Comparison of ENCODE assay signal across 8 cellular contexts in genomic region chr11:96215094-96215782, GRCh38.
DNase-seq lines count a peak whose midpoint lies in the region; ATAC-seq, FAIRE-seq and TF ChIP-seq lines count a peak whose summit lies in the region.

No MANE protein-coding gene starts in this region.

- H2AFZ ChIP-seq in OCI-LY3 (ENCODE audit: low read depth, low read length): peak overlapping the region; percentile 62; the same call in 1 of the 2 replicates

- H3K27ac Mint-ChIP-seq in dendritic cell treated with granulocyte-macrophage colony-stimulating factor and Interleukin-4, amounts not matched to agents 40 ng/mL and 50 ng/mL, for 4 days: peak overlapping the region; percentile 78
- peak overlapping the region; percentile 64 to 82 (median 79) for H3K27ac Mint-ChIP-seq in nephron

- H3K9ac ChIP-seq in OCI-LY3 (ENCODE audit: low read length): peak overlapping the region; percentile 63

- no peak for FAIRE-seq in HTR-8/SVneo (lab: Jason Lieb, UNC)

- H3K4me2 ChIP-seq in OCI-LY3 (ENCODE audit: low read length): peak overlapping the region; percentile 80

- no peaks in the 10 kb centered on the region for H3K36me3 Mint-ChIP-seq in dendritic cell treated with granulocyte-macrophage colony-stimulating factor and Interleukin-4, amounts not matched to agents 40 ng/mL and 50 ng/mL, for 4 days (ENCODE audit: low read depth)
- no peaks in the 10 kb centered on the region for H3K36me3 Mint-ChIP-seq in nephron (ENCODE audit: low read depth)

- no peak for TF ChIP-seq CTCF in OCI-LY3 (IDR thresholded peaks at IDR 0.05; ENCODE audit: low read depth, low read length)
- no peak for TF ChIP-seq CTCF in nephron (IDR thresholded peaks at IDR 0.05; ENCODE audit: unreplicated experiment in 3 of 3)

- peak; percentile 83 for ATAC-seq in HG02678 (IDR thresholded peaks at IDR 0.05; ENCODE audit: unreplicated experiment)

- H3K4me1 ChIP-seq in OCI-LY3 (ENCODE audit: low read length): peaks cover 43% of the 10 kb centered on the region

- no peaks in the 10 kb centered on the region; the same call in 1 of the 2 replicates for H3K9me3 ChIP-seq in OCI-LY3 (ENCODE audit: insufficient read depth, low read length)

- peak overlapping the region; percentile 48 for H3K4me3 ChIP-seq in OCI-LY3 (ENCODE audit: low read length)

- H3K36me3 ChIP-seq in OCI-LY3 (replicated peaks; ENCODE audit: low read depth, low read length): no peaks in the 10 kb centered on the region

- H3K4me3 Mint-ChIP-seq in dendritic cell treated with granulocyte-macrophage colony-stimulating factor and Interleukin-4, amounts not matched to agents 40 ng/mL and 50 ng/mL, for 4 days: peak overlapping the region; percentile 9
- no peak overlapping the region for H3K4me3 Mint-ChIP-seq in nephron

- intact Hi-C loops in dendritic cell treated with granulocyte-macrophage colony-stimulating factor and Interleukin-4, amounts not matched to agents 40 ng/mL and 50 ng/mL, for 4 days (cut with micrococcal nuclease): no loop called here

- no peaks in the 10 kb centered on the region for H3K27me3 ChIP-seq in OCI-LY3 (ENCODE audit: low read depth, low read length)

- peaks cover 49% of the 10 kb centered on the region for H3K4me1 Mint-ChIP-seq in dendritic cell treated with granulocyte-macrophage colony-stimulating factor and Interleukin-4, amounts not matched to agents 40 ng/mL and 50 ng/mL, for 4 days (ENCODE audit: low read depth)
- H3K4me1 Mint-ChIP-seq in nephron: peaks cover 70% of the 10 kb centered on the region

- H3K27ac ChIP-seq in OCI-LY3 (ENCODE audit: low read length): peak overlapping the region; percentile 90

- H4K20me1 ChIP-seq in OCI-LY3 (ENCODE audit: insufficient read depth, low read length): no peaks in the 10 kb centered on the region

- DNase-seq in NOMO-1 treated with DMSO at 0.1 percent for 48 hours (lab: John Stamatoyannopoulos, UW; ENCODE audit: unreplicated experiment): peak; percentile 16
- DNase-seq in NOMO-1 treated with dmso at 0.1 percent for 144 hours (lab: John Stamatoyannopoulos, UW; ENCODE audit: unreplicated experiment): no peak
- DNase-seq in HTR-8/SVneo (ENCODE audit: insufficient read length, low spot score): no peak
- no peak for DNase-seq in NCI-H1092 (lab: John Stamatoyannopoulos, UW)

- H3K79me2 ChIP-seq in OCI-LY3 (ENCODE audit: low read length): peaks cover 13% of the 10 kb centered on the region; the same call in 1 of the 2 replicates

- H3K27me3 Mint-ChIP-seq in dendritic cell treated with granulocyte-macrophage colony-stimulating factor and Interleukin-4, amounts not matched to agents 40 ng/mL and 50 ng/mL, for 4 days: peaks cover 5% of the 10 kb centered on the region
- H3K27me3 Mint-ChIP-seq in nephron (ENCODE audit: low read depth): no peaks in the 10 kb centered on the region

- no peaks in the 10 kb centered on the region for H3K9me3 Mint-ChIP-seq in dendritic cell treated with granulocyte-macrophage colony-stimulating factor and Interleukin-4, amounts not matched to agents 40 ng/mL and 50 ng/mL, for 4 days
- H3K9me3 Mint-ChIP-seq in nephron: no peaks in the 10 kb centered on the region
